ENCODE assay signal across 40 cellular contexts in the genomic region with DNA sequence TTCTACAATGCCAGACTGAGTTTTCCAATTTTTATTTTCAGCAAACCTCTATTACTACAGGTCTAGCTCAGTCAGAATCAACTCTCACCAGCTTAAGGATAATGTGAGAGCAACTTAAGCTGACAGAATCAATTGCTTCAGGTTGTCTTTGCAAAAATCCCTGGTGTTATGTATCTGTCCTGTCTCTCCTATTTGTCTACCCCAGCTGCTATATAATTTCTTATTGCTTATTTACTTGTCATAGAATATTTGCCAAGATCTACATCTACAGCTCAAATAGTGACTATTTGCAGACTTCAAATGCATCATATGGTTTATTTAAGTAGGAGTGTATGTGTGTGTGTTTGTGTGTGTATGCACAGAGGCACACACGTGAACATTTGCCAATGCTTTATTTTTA. TPM values are rescaled to one million over a fixed set of nuclear protein-coding genes. Genes with fewer than 3 reads are reported as not detected.
"Had no signal": no experiment of that assay in that cellular context is flagged by ENCODE, and none has a peak within 500 bp of the region (broad histone marks: within the 10 kb centered on the region; RNA-seq: fewer than 3 reads in every experiment).

No MANE protein-coding gene starts in this region.

- H3K36me3 ChIP-seq: ascending aorta, cardiac muscle cell had no signal

- ATAC-seq: activated CD8-positive, alpha-beta T cell treated with anti-CD3 and anti-CD28 coated beads for 36 hours; activated naive CD8-positive, alpha-beta T cell treated with anti-CD3 and anti-CD28 coated beads, Interleukin-2, amount 50 U/mL, for 24 hours; activated T-cell treated with anti-CD3 and anti-CD28 coated beads, Interleukin-2, amount 50 U/mL, for 4 hours; activated T-cell treated with anti-CD3 and anti-CD28 coated beads, Interleukin-2, amount 50 U/mL, for 72 hours; activated T-helper 17 cell treated with anti-CD3 and anti-CD28 coated beads, Interleukin-2, amount 50 U/mL, for 72 hours had no signal

- H3K9me3 Mint-ChIP-seq: activated naive CD8-positive, alpha-beta T cell treated with anti-CD3 and anti-CD28 coated beads, Interleukin-2, amount 10 ng/mL, durations not matched to agents 7 days and 5 days had no signal

- H3K36me3 Mint-ChIP-seq: activated CD4-positive, alpha-beta memory T cell treated with anti-CD3 and anti-CD28 coated beads for 36 hours; activated naive CD8-positive, alpha-beta T cell; activated naive CD8-positive, alpha-beta T cell treated with anti-CD3 and anti-CD28 coated beads, Interleukin-2, amount 10 ng/mL, durations not matched to agents 7 days and 5 days had no signal

- H3K27me3 ChIP-seq: ascending aorta had no signal

- DNase-seq: activated B cell treated with CpG ODN at 0.5 μM for 24 hours; activated CD4-positive, alpha-beta memory T cell treated with anti-CD3 and anti-CD28 coated beads for 36 hours; activated CD4-positive, alpha-beta T cell treated with anti-CD3 and anti-CD28 coated beads for 4 hours; activated CD4-positive, alpha-beta T cell treated with anti-CD3 and anti-CD28 coated beads, Interleukin-2, amount 10 ng/mL, durations not matched to agents 24 days and 14 days; activated CD4-positive, alpha-beta T cell treated with anti-CD3 and anti-CD28 coated beads, Interleukin-2, amount 50 U/mL, for 1 hour; activated CD4-positive, alpha-beta T cell treated with anti-CD3 and anti-CD28 coated beads, Interleukin-2, amount 50 U/mL, for 4 hours; activated CD4-positive, CD25-positive, alpha-beta regulatory T cell treated with anti-CD3 and anti-CD28 coated beads, Interleukin-2, amount 50 U/mL, for 72 hours; activated CD8-positive, alpha-beta memory T cell treated with anti-CD3 and anti-CD28 coated beads, Interleukin-2, amount 50 U/mL, for 4 hours; activated CD8-positive, alpha-beta T cell treated with anti-CD3 and anti-CD28 coated beads for 36 hours; activated effector memory CD4-positive, alpha-beta T cell treated with anti-CD3 and anti-CD28 coated beads, Interleukin-2, amount 50 U/mL, for 16 hours; activated gamma-delta T cell treated with Interleukin-2 at 50 U/mL for 16 hours; activated naive CD4-positive, alpha-beta T cell; activated naive CD4-positive, alpha-beta T cell treated with anti-CD3 and anti-CD28 coated beads for 36 hours; activated naive CD4-positive, alpha-beta T cell treated with anti-CD3 and anti-CD28 coated beads, Interleukin-2, amount 50 U/mL, for 16 hours; activated naive CD8-positive, alpha-beta T cell treated with anti-CD3 and anti-CD28 coated beads, Interleukin-2, amount 10 ng/mL, durations not matched to agents 7 days and 5 days; activated naive CD8-positive, alpha-beta T cell treated with anti-CD3 and anti-CD28 coated beads, Interleukin-2, amount 50 U/mL, for 24 hours; activated T-cell treated with anti-CD3 and anti-CD28 coated beads for 4 hours; activated T-cell treated with anti-CD3 and anti-CD28 coated beads, Interleukin-2, amount 50 U/mL, for 1 hour; activated T-cell treated with anti-CD3 and anti-CD28 coated beads, Interleukin-2, amount 50 U/mL, for 4 hours; activated T-cell treated with anti-CD3 and anti-CD28 coated beads, Interleukin-2, amount 50 U/mL, for 72 hours; amygdala; anterior cingulate cortex; caudate nucleus; cerebellar nuclear complex; T-helper 1 cell; T-helper 2 cell; T-helper 9 cell had no signal

- H3K27ac ChIP-seq: ascending aorta, cardiac muscle cell, VCaP had no signal

- H3K27ac Mint-ChIP-seq: activated B cell treated with CpG ODN at 0.5 μM for 24 hours; activated CD4-positive, alpha-beta memory T cell treated with anti-CD3 and anti-CD28 coated beads for 36 hours; activated CD4-positive, alpha-beta T cell treated with anti-CD3 and anti-CD28 coated beads, Interleukin-2, amount 10 ng/mL, durations not matched to agents 24 days and 14 days; activated CD8-positive, alpha-beta T cell treated with anti-CD3 and anti-CD28 coated beads for 36 hours; activated naive CD4-positive, alpha-beta T cell treated with anti-CD3 and anti-CD28 coated beads for 36 hours; activated naive CD8-positive, alpha-beta T cell; activated naive CD8-positive, alpha-beta T cell treated with anti-CD3 and anti-CD28 coated beads, Interleukin-2, amount 10 ng/mL, durations not matched to agents 7 days and 5 days; activated naive CD8-positive, alpha-beta T cell treated with anti-CD3 and anti-CD28 coated beads, Interleukin-2, amount 50 U/mL, for 24 hours; activated T-cell treated with anti-CD3 and anti-CD28 coated beads, Interleukin-2, amount 50 U/mL, for 72 hours; activated T-helper 1 cell treated with anti-CD3 and anti-CD28 coated beads, Interleukin-12 subunit alpha, Interleukin-12 subunit beta, Interleukin-2, Interleukin-4 antibody, amounts not matched to agents 30 ng/mL and 10 ng/mL and 1 ng/mL, durations not matched to agents 14 hours and 24 hours and 36 hours; activated T-helper 17 cell treated with anti-CD3 and anti-CD28 coated beads, Interleukin-2, amount 50 U/mL, for 72 hours; brain; T-helper 1 cell treated with Interleukin-12 subunit alpha and Interleukin-12 subunit beta and Interleukin-4 antibody, amounts not matched to agents 30 μg/mL and 1 μg/mL, for 36 hours; T-helper 2 cell treated with Interferon-gamma antibody and Interleukin-4, amounts not matched to agents 5 μg/mL and 100 μg/mL, for 36 hours had no signal

- H3K4me3 ChIP-seq: ascending aorta, cardiac muscle cell had no signal

RNA-seq across cellular contexts. Expression of gene FOXG1, which starts 54.1 kb away (rescaled TPM):
- total RNA-seq: activated B cell treated with CpG ODN at 0.5 μM for 24 hours; activated CD4-positive, alpha-beta memory T cell treated with anti-CD3 and anti-CD28 coated beads for 36 hours; activated CD4-positive, alpha-beta T cell treated with anti-CD3 and anti-CD28 coated beads, Interleukin-2, amount 10 ng/mL, durations not matched to agents 24 days and 14 days; activated CD8-positive, alpha-beta memory T cell treated with anti-CD3 and anti-CD28 coated beads for 36 hours; activated CD8-positive, alpha-beta T cell treated with anti-CD3 and anti-CD28 coated beads for 36 hours; activated naive CD4-positive, alpha-beta T cell treated with anti-CD3 and anti-CD28 coated beads for 36 hours; activated naive CD8-positive, alpha-beta T cell treated with anti-CD3 and anti-CD28 coated beads, Interleukin-2, amount 10 ng/mL, durations not matched to agents 7 days and 5 days; activated T-cell treated with anti-CD3 and anti-CD28 coated beads, Interleukin-2, amount 50 U/mL, for 4 hours; activated T-cell treated with anti-CD3 and anti-CD28 coated beads, Interleukin-2, amount 50 U/mL, for 72 hours; activated T-helper 1 cell treated with anti-CD3 and anti-CD28 coated beads, Interleukin-12 subunit alpha, Interleukin-12 subunit beta, Interleukin-2, Interleukin-4 antibody, amounts not matched to agents 30 ng/mL and 10 ng/mL and 1 ng/mL, durations not matched to agents 14 hours and 24 hours and 36 hours; activated T-helper 17 cell treated with anti-CD3 and anti-CD28 coated beads, Interleukin-2, amount 50 U/mL, for 72 hours; ascending aorta; bronchial epithelial cell; cardiac muscle cell; chondrocyte had no signal
- polyA plus RNA-seq: adipose tissue had no signal
